5 cellular contexts compared by ENCODE assay signal in genomic region chr7:63629024-63629423, GRCh38.
DNase-seq lines count a peak whose midpoint lies in the region; ATAC-seq, FAIRE-seq and TF ChIP-seq lines count a peak whose summit lies in the region.
"Not testable (repeated sequence)": the region's sequence is repeated elsewhere in the genome, so short reads cannot be mapped to it uniquely, and the experiment has no call there.

No MANE protein-coding gene starts in this region.

- not testable (repeated sequence) for H3K27me3 Mint-ChIP-seq in chondrocyte (ENCODE audit: low read depth)

- H3K9me3 ChIP-seq in kidney (ENCODE audit: control insufficient read depth in 1 of 2, low read length in 2 of 2), result not testable (repeated sequence)

- H3K4me1 Mint-ChIP-seq in chondrocyte (ENCODE audit: low read depth), result not testable (repeated sequence)

- not testable (repeated sequence) for FAIRE-seq in kidney (lab: Jason Lieb, UNC)

- intact Hi-C loops in left cardiac atrium (cut with DNase I); kidney (cut with DNase I); posterior vena cava (cut with DNase I): not testable (repeated sequence)

- H3K9me3 Mint-ChIP-seq in chondrocyte (ENCODE audit: low read depth), result not testable (repeated sequence)

- not testable (repeated sequence) for H3K4me1 ChIP-seq in kidney (ENCODE audit: control insufficient read depth in 1 of 2, insufficient read depth in 1 of 2, low read depth in 1 of 2, low read length in 2 of 2)

- peak; percentile 73 for DNase-seq in chondrocyte (ENCODE audit: low spot score)
- peak; percentile 2 for DNase-seq in left cardiac atrium
- peak; percentile 59 for DNase-seq in kidney
- DNase-seq in mesenteric fat pad (ENCODE audit: low spot score), result peak; percentile 49
- DNase-seq in posterior vena cava (ENCODE audit: low spot score), result peak; percentile 35

- ATAC-seq in left cardiac atrium, result not testable (repeated sequence)

- H3K27ac ChIP-seq in kidney (ENCODE audit: low read depth in 2 of 2, low read length in 2 of 2), result not testable (repeated sequence)

- H3K9ac ChIP-seq in kidney (ENCODE audit: low read length in 2 of 2), result not testable (repeated sequence)

- not testable (repeated sequence) for H3K27ac Mint-ChIP-seq in chondrocyte (ENCODE audit: unreplicated experiment)

- not testable (repeated sequence) for H3K4me3 ChIP-seq in kidney (ENCODE audit: low read length in 2 of 2)

- H3K36me3 ChIP-seq in kidney (ENCODE audit: control insufficient read depth in 1 of 2, insufficient read depth in 2 of 2, low read length in 2 of 2), result not testable (repeated sequence)

- not testable (repeated sequence) for H3K4me3 Mint-ChIP-seq in chondrocyte (ENCODE audit: unreplicated experiment)

- TF ChIP-seq CTCF in chondrocyte (IDR thresholded peaks at IDR 0.05); kidney (IDR thresholded peaks at IDR 0.05; ENCODE audit: borderline replicate concordance, extremely low read depth, insufficient read depth): not testable (repeated sequence)

- not testable (repeated sequence) for H3K36me3 Mint-ChIP-seq in chondrocyte (ENCODE audit: low read depth)

Comparison
In these comparisons a context has a peak if more than half of its experiments do, and no peak if none do; other contexts are left out.
1. DNase-seq: peak in every context shown above with its lines; median percentile 73 in chondrocyte; 59 in kidney; 49 in mesenteric fat pad; 35 in posterior vena cava; 2 in left cardiac atrium.